ENCODE assay signal across 13 cellular contexts in the genomic region with DNA sequence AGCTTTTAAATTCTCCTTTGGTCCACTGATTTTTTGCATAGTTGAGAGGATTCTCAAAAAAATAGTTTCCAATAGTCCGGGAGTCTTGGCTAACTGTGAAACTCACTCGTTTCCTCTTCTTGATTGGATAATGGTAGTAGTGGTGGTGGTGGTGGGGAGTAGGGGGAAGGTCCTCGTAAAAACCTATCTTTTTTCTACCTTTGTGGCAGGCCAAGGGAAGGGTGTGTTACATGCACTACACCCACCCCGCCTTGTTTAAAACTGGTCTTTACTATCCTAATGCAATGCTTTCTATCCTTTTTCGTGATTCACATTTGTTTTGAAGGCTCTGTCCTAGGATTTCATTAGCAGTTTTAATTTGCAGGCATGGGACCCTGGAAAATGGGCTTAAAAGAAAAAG. TPM values are rescaled to one million over a fixed set of nuclear protein-coding genes. Genes with fewer than 3 reads are reported as not detected.
DNase-seq lines count a peak whose midpoint lies in the region; TF ChIP-seq lines count a peak whose summit lies in the region.
"Had no signal": no experiment of that assay in that cellular context is flagged by ENCODE, and none has a peak within 500 bp of the region (broad histone marks: within the 10 kb centered on the region; RNA-seq: fewer than 3 reads in every experiment).

No MANE protein-coding gene starts in this region.

- H3K27me3 Mint-ChIP-seq in MCF 10A (ENCODE audit: insufficient read depth, unreplicated experiment) (no peaks in the 10 kb centered on the region), type B pancreatic cell (no peaks in the 10 kb centered on the region)

- H3K4me1 Mint-ChIP-seq in MCF 10A (ENCODE audit: insufficient read depth, unreplicated experiment) (peaks cover 49% of the 10 kb centered on the region), type B pancreatic cell (ENCODE audit: unreplicated experiment) (peaks cover 76% of the 10 kb centered on the region)

- H3K4me3 ChIP-seq in HUES64 (ENCODE audit: low read length) (peak overlapping the region; percentile 44; the same call in 1 of the 2 replicates), mucosa of rectum (ENCODE audit: low read length in 2 of 2) (no peak overlapping the region)

- CTCF ChIA-PET in MCF 10A (lab: Yijun Ruan, JAX) = interaction anchor here (0.6 to 3.4 kb wide), 18 partner anchors 13 to 390 kb away, joined by 3 to 11 read pairs (median 3); no protein-coding TSS in a partner anchor

- TF ChIP-seq CTCF in MCF 10A (IDR thresholded peaks at IDR 0.05; ENCODE audit: unreplicated experiment) (no peak), type B pancreatic cell (conservative IDR thresholded peaks at IDR 0.05) (no peak), GM20000 (IDR thresholded peaks at IDR 0.05; ENCODE audit: extremely low read depth, missing control alignments) (no peak)

- H3K27me3 ChIP-seq in HUES64 (ENCODE audit: insufficient read depth, low read length) (peaks cover 6% of the 10 kb centered on the region; the same call in 1 of the 2 replicates), mucosa of rectum (ENCODE audit: control insufficient read depth in 2 of 2, insufficient read depth in 2 of 2, low read length in 2 of 2) (no peaks in the 10 kb centered on the region)

- H3K27ac Mint-ChIP-seq in MCF 10A (ENCODE audit: low read depth, unreplicated experiment) (peak overlapping the region; percentile 92), type B pancreatic cell (peak overlapping the region; percentile 94)

- H3K9ac ChIP-seq in HUES64 (ENCODE audit: low read depth, low read length) (no peak overlapping the region), mucosa of rectum (ENCODE audit: low read depth in 1 of 2, low read length in 2 of 2) (peak overlapping the region; percentile 9 to 27)

- H3K9me3 ChIP-seq in HUES64 (ENCODE audit: insufficient read depth, low read depth, low read length) (no peaks in the 10 kb centered on the region), mucosa of rectum (ENCODE audit: control insufficient read depth in 2 of 2, low read length in 2 of 2) (no peaks in the 10 kb centered on the region)

- H3K27ac ChIP-seq in HUES64 (ENCODE audit: low read depth, low read length) (no peak overlapping the region), mucosa of rectum (ENCODE audit: low read depth in 2 of 2, low read length in 2 of 2) (peak overlapping the region; percentile 17 to 84)

- H3K36me3 ChIP-seq in HUES64 (ENCODE audit: insufficient read depth, low read length) (peaks cover 8% of the 10 kb centered on the region), mucosa of rectum (ENCODE audit: control insufficient read depth in 2 of 2, insufficient read depth in 2 of 2, low read length in 2 of 2) (no peaks in the 10 kb centered on the region)

- intact Hi-C loops in MCF 10A (cut with micrococcal nuclease) (loop anchor here (1.0 to 5.0 kb wide), 3 partner anchors 14 to 93 kb away; no protein-coding TSS in a partner anchor), head of caudate nucleus (cut with DNase I) (loop anchor here (5.0 kb wide), 1 partner anchor 208 kb away; no protein-coding TSS in a partner anchor)

- no TSS peak for BruUV-seq in MCF 10A (replicated peaks; lab: Mats Ljungman, UMichigan)

- H3K4me1 ChIP-seq in HUES64 (ENCODE audit: insufficient read depth, low read length) (peaks cover 76% of the 10 kb centered on the region), mucosa of rectum (ENCODE audit: control insufficient read depth in 2 of 2, insufficient read depth in 2 of 2, low read length in 2 of 2) (peaks cover 24 to 44% of the 10 kb centered on the region in 2 donors)

- DNase-seq in MCF 10A (ENCODE audit: unreplicated experiment) = no peak
- no peak for DNase-seq in type B pancreatic cell (ENCODE audit: extremely low spot score, unreplicated experiment)
- no peak for DNase-seq in head of caudate nucleus
- no peak for DNase-seq in foreskin melanocyte
- no peak for DNase-seq in GM20000 (ENCODE audit: low spot score)
- DNase-seq: activated CD4-positive, CD25-positive, alpha-beta regulatory T cell treated with anti-CD3 and anti-CD28 coated beads, Interleukin-2, amount 50 U/mL, for 72 hours; islet precursor cell; NCI-H345; occipital lobe; stimulated activated CD4-positive, alpha-beta T cell treated with anti-CD3 and anti-CD28 coated beads, Interleukin-2, amount 100 ng/mL, for 24 hours; stimulated activated naive CD4-positive, alpha-beta T cell had no signal

- no peaks in the 10 kb centered on the region for H3K9me3 Mint-ChIP-seq in MCF 10A (ENCODE audit: unreplicated experiment)
- H3K9me3 Mint-ChIP-seq in type B pancreatic cell = no peaks in the 10 kb centered on the region

- H3K36me3 Mint-ChIP-seq in MCF 10A (ENCODE audit: insufficient read depth, unreplicated experiment) (peaks cover 53% of the 10 kb centered on the region), type B pancreatic cell (peaks cover 15% of the 10 kb centered on the region)

- H3K4me3 Mint-ChIP-seq in MCF 10A (ENCODE audit: unreplicated experiment) (peak overlapping the region; percentile 90), type B pancreatic cell (peak overlapping the region; percentile 81)

- POLR2A ChIA-PET in MCF 10A (lab: Yijun Ruan, JAX) = interaction anchor here (0.6 to 7.1 kb wide), 31 partner anchors 13 to 601 kb away, joined by 3 to 248 read pairs (median 4); a partner anchor contains a TSS

- whole genome bisulfite sequencing in HUES64 = 55% methylated on average over 5 of the region's 5 CpGs

RNA-seq across cellular contexts. Expression of a gene that starts 4.8 kb away (rescaled TPM):
- 49.4 TPM for polyA plus RNA-seq in HUES64 (2013, experiment 1 of 2)
- polyA plus RNA-seq in HUES64 (2013, experiment 2 of 2) = 51.8 TPM
- total RNA-seq in MCF 10A (2022) = 91.0 and 123 TPM in 2 replicates
- total RNA-seq in type B pancreatic cell (ENCODE audit: low replicate concordance) = 91.8 and 99.3 TPM in 2 replicates
